ENCODE assay signal across 12 cellular contexts in genomic region chr11:2847511-2847910, GRCh38.
"Had no signal": no experiment of that assay in that cellular context is flagged by ENCODE, and none has a peak within 500 bp of the region (broad histone marks: within the 10 kb centered on the region; RNA-seq: fewer than 3 reads in every experiment).

No MANE protein-coding gene starts in this region.

- DNase-seq: activated CD4-positive, alpha-beta T cell treated with anti-CD3 and anti-CD28 coated beads for 4 hours; activated CD8-positive, alpha-beta T cell treated with anti-CD3 and anti-CD28 coated beads for 36 hours; activated effector memory CD4-positive, alpha-beta T cell treated with anti-CD3 and anti-CD28 coated beads, Interleukin-2, amount 50 U/mL, for 16 hours; activated T-cell treated with anti-CD3 and anti-CD28 coated beads, Interleukin-2, amount 50 U/mL, for 48 hours; islet precursor cell; naive thymus-derived CD8-positive, alpha-beta T cell; stimulated activated CD4-positive, alpha-beta T cell treated with anti-CD3 and anti-CD28 coated beads, Interleukin-2, amount 100 ng/mL, for 48 hours; stimulated activated naive B cell treated with anti-CD40 and anti-IgM and Interleukin-4, amounts not matched to agents 10 μg/mL and 1 μg/mL and 100 μg/mL, for 72 hours had no signal

- H3K4me3 Mint-ChIP-seq: activated CD8-positive, alpha-beta T cell treated with anti-CD3 and anti-CD28 coated beads for 36 hours; naive thymus-derived CD8-positive, alpha-beta T cell; stimulated activated naive B cell treated with anti-CD40 and anti-IgM and Interleukin-4, amounts not matched to agents 10 μg/mL and 1 μg/mL and 100 μg/mL, for 72 hours; WTC11 had no signal

- H3K36me3 ChIP-seq: tibial nerve, vagina had no signal

- H3K27me3 Mint-ChIP-seq: activated CD8-positive, alpha-beta T cell treated with anti-CD3 and anti-CD28 coated beads for 36 hours; naive thymus-derived CD8-positive, alpha-beta T cell; stimulated activated naive B cell treated with anti-CD40 and anti-IgM and Interleukin-4, amounts not matched to agents 10 μg/mL and 1 μg/mL and 100 μg/mL, for 72 hours had no signal

- H3K36me3 Mint-ChIP-seq: activated naive CD4-positive, alpha-beta T cell treated with anti-CD3 and anti-CD28 coated beads, Interleukin-2, amount 50 U/mL, for 72 hours; naive thymus-derived CD8-positive, alpha-beta T cell; stimulated activated naive B cell treated with anti-CD40 and anti-IgM and Interleukin-4, amounts not matched to agents 10 μg/mL and 1 μg/mL and 100 μg/mL, for 72 hours; WTC11 had no signal

- H3K9me3 Mint-ChIP-seq: activated CD8-positive, alpha-beta T cell treated with anti-CD3 and anti-CD28 coated beads for 36 hours; activated naive CD4-positive, alpha-beta T cell treated with anti-CD3 and anti-CD28 coated beads, Interleukin-2, amount 50 U/mL, for 72 hours; naive thymus-derived CD8-positive, alpha-beta T cell; stimulated activated naive B cell treated with anti-CD40 and anti-IgM and Interleukin-4, amounts not matched to agents 10 μg/mL and 1 μg/mL and 100 μg/mL, for 72 hours; WTC11 had no signal

- H3K27ac ChIP-seq: tibial nerve, vagina had no signal

- H3K9me3 ChIP-seq: tibial nerve, vagina had no signal

- H3K27me3 ChIP-seq: tibial nerve, vagina had no signal

- H3K4me1 Mint-ChIP-seq: stimulated activated naive B cell treated with anti-CD40 and anti-IgM and Interleukin-4, amounts not matched to agents 10 μg/mL and 1 μg/mL and 100 μg/mL, for 72 hours had no signal

- H3K4me3 ChIP-seq: tibial nerve, vagina had no signal

- H3K27ac Mint-ChIP-seq: activated CD8-positive, alpha-beta T cell treated with anti-CD3 and anti-CD28 coated beads for 36 hours; activated naive CD4-positive, alpha-beta T cell treated with anti-CD3 and anti-CD28 coated beads, Interleukin-2, amount 50 U/mL, for 72 hours; naive thymus-derived CD8-positive, alpha-beta T cell; stimulated activated naive B cell treated with anti-CD40 and anti-IgM and Interleukin-4, amounts not matched to agents 10 μg/mL and 1 μg/mL and 100 μg/mL, for 72 hours; WTC11 had no signal

- H3K4me1 ChIP-seq: tibial nerve, vagina had no signal
